In the genomic region with DNA sequence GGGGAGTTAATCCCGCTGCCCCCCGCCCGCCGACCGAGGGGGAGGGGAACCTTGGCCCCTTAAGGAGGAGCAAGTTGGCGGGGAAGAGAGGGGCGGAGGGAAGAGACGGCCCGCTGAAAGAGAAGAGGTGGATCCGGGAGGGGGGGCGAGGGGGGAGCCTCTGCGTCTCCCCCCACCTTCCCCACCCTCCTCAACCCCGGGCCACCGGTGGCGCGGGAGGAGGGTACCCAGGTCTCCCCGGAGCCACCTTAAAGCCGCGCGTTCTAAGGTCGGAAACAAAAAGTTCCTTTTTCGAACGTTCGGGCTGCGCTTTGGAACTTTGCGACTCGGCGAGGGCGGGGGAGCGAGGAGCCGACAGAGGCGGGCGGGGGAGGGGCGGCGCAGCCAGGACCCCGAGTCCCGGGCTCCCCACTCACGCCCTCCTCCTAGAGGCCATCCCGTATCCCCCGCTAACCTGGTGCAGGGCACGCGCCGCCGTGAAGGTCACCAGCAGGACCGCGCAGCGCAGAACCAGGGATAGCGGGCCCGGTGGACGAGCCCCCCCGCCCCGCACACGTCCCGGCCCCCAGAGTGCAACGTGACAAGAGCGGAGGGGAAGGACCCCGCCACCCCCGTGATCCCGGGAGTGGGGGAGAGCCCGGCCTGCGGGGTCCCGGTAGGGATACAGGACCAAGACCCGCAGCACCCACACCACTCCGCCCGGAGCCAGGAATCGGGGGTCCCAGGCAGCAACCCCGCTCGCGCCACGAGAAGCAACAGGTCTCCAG, we compare ENCODE assay signal across 8 cellular contexts. TPM values are rescaled to one million over a fixed set of nuclear protein-coding genes. Genes with fewer than 3 reads are reported as not detected.
A peak's percentile ranks its signal among the peaks of the same experiment; 100 is the strongest.
DNase-seq lines count a peak whose midpoint lies in the region; ATAC-seq, FAIRE-seq and TF ChIP-seq lines count a peak whose summit lies in the region.

No MANE protein-coding gene starts in this region.

- peak overlapping the region; percentile 91 for H3K23ac ChIP-seq in IMR-90 (ENCODE audit: low read depth, low read length)

- WGBS in IMR-90 (ENCODE audit: extremely low coverage in 2 of 2, insufficient read length in 1 of 2), 2 experiments, result 0% methylated on average over 6 of the region's 70 CpGs; no CpG with 5 or more reads in 1 of the 2 experiments
- WGBS in iPS DF 6.9 (ENCODE audit: insufficient coverage, insufficient read length), result no CpG with 5 or more reads among the region's 70 CpGs

- H3K4me1 ChIP-seq in IMR-90 (ENCODE audit: control insufficient read depth, insufficient read depth, low read length), result peaks cover 19% of the 10 kb centered on the region
- peaks cover 32% of the 10 kb centered on the region for H3K4me1 ChIP-seq in astrocyte (ENCODE audit: insufficient read depth, low read length)
- peaks cover 13% of the 10 kb centered on the region for H3K4me1 ChIP-seq in iPS DF 6.9 (ENCODE audit: control insufficient read depth, insufficient read depth, low read length)
- H3K4me1 ChIP-seq in gastrocnemius medialis, result peaks cover 30 to 31% of the 10 kb centered on the region in 2 donors

- H4K5ac ChIP-seq in IMR-90 (ENCODE audit: low read depth, low read length), result peak overlapping the region; percentile 72

- H2BK120ac ChIP-seq in IMR-90 (ENCODE audit: low read depth, low read length), result peak overlapping the region; percentile 63; the same call in 1 of the 2 replicates

- peak overlapping the region; percentile 59 to 75; a peak in 2 of 4 replicates for H4K8ac ChIP-seq in IMR-90 (ENCODE audit: low read depth in 2 of 2, low read length in 2 of 2)

- H2AK9ac ChIP-seq in IMR-90 (replicated peaks; ENCODE audit: low read depth, low read length, poor library complexity), result peak overlapping the region; percentile 91

- DNase-seq in NCI-H1417 (lab: John Stamatoyannopoulos, UW) (peak; percentile 56 to 69 (median 61)), NCI-H1417 treated with DMSO at 0.1 percent for 48 hours (lab: John Stamatoyannopoulos, UW) (no peak), IMR-90 (peak; percentile 32), T-helper 9 cell (peak; percentile 70), astrocyte (ENCODE audit: low read depth) (no peak), iPS DF 6.9 (ENCODE audit: low read depth, low spot score) (no peak), gastrocnemius medialis (peak; percentile 50 to 52), dedifferentiated amniotic fluid mesenchymal stem cell (ENCODE audit: extremely low spot score) (no peak)

- H4K20me1 ChIP-seq in IMR-90 (ENCODE audit: insufficient read depth, low read length) (peaks cover 40% of the 10 kb centered on the region), astrocyte (ENCODE audit: insufficient read depth, low read length) (peaks cover 38% of the 10 kb centered on the region)

- H2BK5ac ChIP-seq in IMR-90 (ENCODE audit: low read depth, low read length, poor library complexity, severe bottlenecking), result peak overlapping the region; percentile 92

- TF ChIP-seq CTCF in IMR-90 (conservative IDR thresholded peaks at IDR 0.05; ENCODE audit: low read depth, low read length) (no peak), astrocyte (IDR thresholded peaks at IDR 0.05; ENCODE audit: insufficient read depth, low read depth, low read length) (no peak), gastrocnemius medialis (IDR thresholded peaks at IDR 0.05 in 4 of 5, conservative IDR thresholded peaks at IDR 0.05 in 1 of 5) (no peak)

- H3K18ac ChIP-seq in IMR-90 (ENCODE audit: low read depth, low read length), result peak overlapping the region; percentile 92

- peaks cover 6 to 37% of the 10 kb centered on the region in 2 experiments for H3K79me1 ChIP-seq in IMR-90 (ENCODE audit: low read depth in 1 of 2, low read length in 2 of 2)

- peaks cover 8% of the 10 kb centered on the region for H3K36me3 ChIP-seq in IMR-90 (ENCODE audit: control insufficient read depth, insufficient read depth, low read length)
- H3K36me3 ChIP-seq in astrocyte (ENCODE audit: insufficient read depth, low read length), result peaks cover 9% of the 10 kb centered on the region
- peaks cover 7% of the 10 kb centered on the region; the same call in 1 of the 2 replicates for H3K36me3 ChIP-seq in iPS DF 6.9 (ENCODE audit: control insufficient read depth, insufficient read depth, low read length)
- no peaks in the 10 kb centered on the region for H3K36me3 ChIP-seq in gastrocnemius medialis

- H3K27ac ChIP-seq in IMR-90 (ENCODE audit: insufficient read depth, low read length), result peak overlapping the region; percentile 100
- H3K27ac ChIP-seq in astrocyte (ENCODE audit: low read depth, low read length), result peak overlapping the region; percentile 89
- no peak overlapping the region for H3K27ac ChIP-seq in iPS DF 6.9 (ENCODE audit: low read length)
- H3K27ac ChIP-seq in gastrocnemius medialis, result peak overlapping the region; percentile 91 to 94 (median 92)

- no peak for FAIRE-seq in astrocyte (lab: Jason Lieb, UNC)

- intact Hi-C loops in IMR-90 (cut with micrococcal nuclease) (loop anchor here (2.0 kb wide), 1 partner anchor 27 kb away; no protein-coding TSS in a partner anchor), gastrocnemius medialis (cut with DNase I; ENCODE audit: low total_unique reads) (no loop called here)

- ATAC-seq in IMR-90 (ENCODE audit: low read depth) (peak; percentile 28), gastrocnemius medialis (peak; percentile 36 to 46)

- dilution Hi-C loops in IMR-90 (cut with HindIII; ENCODE audit: low sequenced_read_pairs, unreplicated experiment), result no loop called here

- H3K4me1 Mint-ChIP-seq in astrocyte (ENCODE audit: low read depth, unreplicated experiment), result peaks cover 16% of the 10 kb centered on the region

- peaks cover 3% of the 10 kb centered on the region for H3K9me3 Mint-ChIP-seq in astrocyte (ENCODE audit: unreplicated experiment)

- H3K4me3 Mint-ChIP-seq in astrocyte (ENCODE audit: unreplicated experiment), result peak overlapping the region; percentile 85

- no peaks in the 10 kb centered on the region for H3K9me3 ChIP-seq in IMR-90 (ENCODE audit: control insufficient read depth, insufficient read depth, low read length)
- H3K9me3 ChIP-seq in astrocyte (ENCODE audit: insufficient read depth, low read depth, low read length), result no peaks in the 10 kb centered on the region
- no peaks in the 10 kb centered on the region for H3K9me3 ChIP-seq in iPS DF 6.9 (ENCODE audit: control insufficient read depth, insufficient read depth, low read length)
- H3K9me3 ChIP-seq in gastrocnemius medialis, result no peaks in the 10 kb centered on the region

- H3K36me3 Mint-ChIP-seq in astrocyte (ENCODE audit: low read depth, unreplicated experiment), result peaks cover 6% of the 10 kb centered on the region

- no peaks in the 10 kb centered on the region for H3K27me3 Mint-ChIP-seq in astrocyte (ENCODE audit: low read depth, unreplicated experiment)

- BruUV-seq in IMR-90 (replicated peaks; lab: Mats Ljungman, UMichigan), result no TSS peak

- H3K14ac ChIP-seq in IMR-90 (replicated peaks; ENCODE audit: low read depth, low read length), result peak overlapping the region; percentile 81

- H3K27me3 ChIP-seq in IMR-90 (ENCODE audit: control insufficient read depth, insufficient read depth, low read length) (no peaks in the 10 kb centered on the region), astrocyte (ENCODE audit: insufficient read depth, low read length) (no peaks in the 10 kb centered on the region), iPS DF 6.9 (ENCODE audit: control insufficient read depth, insufficient read depth, low read length) (no peaks in the 10 kb centered on the region), gastrocnemius medialis (peaks cover 24 to 40% (median 37%) of the 10 kb centered on the region in 3 donors)

- H3K9me1 ChIP-seq in IMR-90 (ENCODE audit: insufficient read depth, low read length), result peaks cover 7% of the 10 kb centered on the region; the same call in 1 of the 2 replicates

- H3K27ac Mint-ChIP-seq in astrocyte (ENCODE audit: unreplicated experiment), result no peak overlapping the region

- peak overlapping the region; percentile 71 for H4K91ac ChIP-seq in IMR-90 (ENCODE audit: insufficient read depth, low read depth, low read length)

- H3K4ac ChIP-seq in IMR-90 (ENCODE audit: low read depth, low read length), result peak overlapping the region; percentile 83

- H2AK5ac ChIP-seq in IMR-90 (ENCODE audit: low read depth, low read length), result peak overlapping the region; percentile 58

- no peak; the same call in 1 of the 2 replicates for TF ChIP-seq POLR2A in IMR-90 (IDR thresholded peaks at IDR 0.05; ENCODE audit: low read depth, low read length)
- no peak for TF ChIP-seq POLR2A in gastrocnemius medialis (IDR thresholded peaks at IDR 0.05)

- H2BK15ac ChIP-seq in IMR-90 (ENCODE audit: low read depth, low read length), result no peak overlapping the region

- peak overlapping the region; percentile 98 for H3K9ac ChIP-seq in IMR-90 (ENCODE audit: low read depth, low read length)
- peak overlapping the region; percentile 98 for H3K9ac ChIP-seq in astrocyte (ENCODE audit: low read length)

- H3K4me3 ChIP-seq in IMR-90 (ENCODE audit: insufficient read depth, low read depth, low read length) (peak overlapping the region; percentile 99), astrocyte (ENCODE audit: insufficient read depth, low read depth, low read length) (peak overlapping the region; percentile 89), iPS DF 6.9 (ENCODE audit: low read length) (peak overlapping the region; percentile 38), gastrocnemius medialis (peak overlapping the region; percentile 60 to 90 (median 76))

- H2AFZ ChIP-seq in IMR-90 (replicated peaks; ENCODE audit: low read length, poor library complexity) (peak overlapping the region; percentile 74), astrocyte (ENCODE audit: low read depth, low read length) (no peak overlapping the region)

- CTCF ChIA-PET in IMR-90 (lab: Yijun Ruan, JAX), result no interaction called here

- TF ChIP-seq RAD21 in IMR-90 (IDR thresholded peaks at IDR 0.05; ENCODE audit: low read length), result no peak

- in situ Hi-C loops in IMR-90 (cut with MboI; ENCODE audit: low sequenced_read_pairs) (no loop called here), gastrocnemius medialis (cut with MboI; ENCODE audit: low sequenced_read_pairs in 4 of 4) (no loop called here)

- peaks cover 53% of the 10 kb centered on the region for H3K79me2 ChIP-seq in astrocyte (ENCODE audit: insufficient read depth, low read length)

- peak overlapping the region; percentile 73; the same call in 1 of the 2 replicates for H3K56ac ChIP-seq in IMR-90 (ENCODE audit: extremely low read depth, insufficient read depth, low read length)

- H3K4me2 ChIP-seq in IMR-90 (ENCODE audit: low read depth, low read length) (peak overlapping the region; percentile 53), astrocyte (ENCODE audit: low read length) (peak overlapping the region; percentile 83)

- POLR2A ChIA-PET in IMR-90 (lab: Charles Lee; ENCODE audit: unreplicated experiment), result no interaction called here

- H2BK20ac ChIP-seq in IMR-90 (ENCODE audit: low read depth, low read length), result no peak overlapping the region

RNA-seq across cellular contexts. Expression of a gene that starts 0.7 kb away (rescaled TPM):
- total RNA-seq in IMR-90 (2012; rRNA removed), result 5.2 and 6.1 TPM in 2 replicates
- polyA plus RNA-seq in IMR-90 (2012; rRNA removed), result 32.4 and 50.9 TPM in 2 replicates
- polyA plus RNA-seq in IMR-90 (2012; cell fraction: cytosol; rRNA removed), result 21.0 and 43.3 TPM in 2 replicates
- 185 and 200 TPM in 2 replicates for polyA plus RNA-seq in IMR-90 (2012; cell fraction: nucleus; rRNA removed; ENCODE audit: low replicate concordance)
- 108 TPM in 2 replicates for total RNA-seq in astrocyte
- 10 to 100 TPM; 14.0 to 26.7 (median 14.8) TPM for total RNA-seq in gastrocnemius medialis

RNA-seq across cellular contexts. Expression of a gene that starts 11.9 kb away (rescaled TPM):
- total RNA-seq in IMR-90 (2012; rRNA removed) (6.9 and 8.1 TPM in 2 replicates), astrocyte (49.5 and 50.3 TPM in 2 replicates), gastrocnemius medialis (10 to 100 TPM; 24.2 to 48.0 (median 40.1) TPM)
- 41.4 and 43.3 TPM in 2 replicates for polyA plus RNA-seq in IMR-90 (2012; rRNA removed)
- 24.3 and 37.8 TPM in 2 replicates for polyA plus RNA-seq in IMR-90 (2012; cell fraction: cytosol; rRNA removed)
- 37.0 and 39.0 TPM in 2 replicates for polyA plus RNA-seq in IMR-90 (2012; cell fraction: nucleus; rRNA removed; ENCODE audit: low replicate concordance)

RNA-seq across cellular contexts. Expression of a gene that starts 14.8 kb away (rescaled TPM):
- total RNA-seq in IMR-90 (2012; rRNA removed) (1.8 and 2.5 TPM in 2 replicates), astrocyte (73.4 and 78.5 TPM in 2 replicates), gastrocnemius medialis (10 to 100 TPM; 15.2 to 52.2 (median 41.5) TPM)
- polyA plus RNA-seq in IMR-90 (2012; rRNA removed), result 23.2 and 27.3 TPM in 2 replicates
- 20.0 and 22.5 TPM in 2 replicates for polyA plus RNA-seq in IMR-90 (2012; cell fraction: cytosol; rRNA removed)
- polyA plus RNA-seq in IMR-90 (2012; cell fraction: nucleus; rRNA removed; ENCODE audit: low replicate concordance), result 50.1 and 139 TPM in 2 replicates

RNA-seq across cellular contexts. Expression of a gene that starts 34.2 kb away (rescaled TPM):
- total RNA-seq in IMR-90 (2012; rRNA removed) (13.6 and 14.2 TPM in 2 replicates), astrocyte (20.2 and 21.6 TPM in 2 replicates), gastrocnemius medialis (1 to 10 TPM; 3.3 to 5.8 (median 4.9) TPM)
- 6.8 and 7.3 TPM in 2 replicates for polyA plus RNA-seq in IMR-90 (2012; rRNA removed)
- 3.2 and 6.0 TPM in 2 replicates for polyA plus RNA-seq in IMR-90 (2012; cell fraction: cytosol; rRNA removed)
- 5.4 and 9.9 TPM in 2 replicates for polyA plus RNA-seq in IMR-90 (2012; cell fraction: nucleus; rRNA removed; ENCODE audit: low replicate concordance)

RNA-seq across cellular contexts. Expression of a gene that starts 36.8 kb away (rescaled TPM):
- total RNA-seq in IMR-90 (2012; rRNA removed) (8.1 and 8.2 TPM in 2 replicates), astrocyte (24.4 and 26.1 TPM in 2 replicates), gastrocnemius medialis (10 to 100 TPM; 22.5 to 33.6 (median 29.2) TPM)
- polyA plus RNA-seq in IMR-90 (2012; rRNA removed), result 21.0 and 26.1 TPM in 2 replicates
- polyA plus RNA-seq in IMR-90 (2012; cell fraction: cytosol; rRNA removed), result 28.9 and 45.6 TPM in 2 replicates
- 21.5 and 40.6 TPM in 2 replicates for polyA plus RNA-seq in IMR-90 (2012; cell fraction: nucleus; rRNA removed; ENCODE audit: low replicate concordance)

Comparison
In these comparisons a context has a peak if more than half of its experiments do, and no peak if none do; other contexts are left out.
1. DNase-seq: peak in NCI-H1417 (3 of 3), IMR-90 (single experiment), T-helper 9 cell (single experiment) and gastrocnemius medialis (2 of 2); none in NCI-H1417 treated with DMSO at 0.1 percent for 48 hours (single experiment), astrocyte (single experiment), iPS DF 6.9 (single experiment) and dedifferentiated amniotic fluid mesenchymal stem cell (single experiment).
2. H3K4me3 ChIP-seq: peak in every context shown above with its lines; median percentile 99 in IMR-90; 89 in astrocyte; 76 in gastrocnemius medialis; 38 in iPS DF 6.9.